ENCODE assay signal across 24 cellular contexts in genomic region chr16:57514891-57515600, GRCh38. TPM values are rescaled to one million over a fixed set of nuclear protein-coding genes. Genes with fewer than 3 reads are reported as not detected.
DNase-seq lines count a peak whose midpoint lies in the region; ATAC-seq and TF ChIP-seq lines count a peak whose summit lies in the region.
"Had no signal": no experiment of that assay in that cellular context is flagged by ENCODE, and none has a peak within 500 bp of the region (broad histone marks: within the 10 kb centered on the region; RNA-seq: fewer than 3 reads in every experiment).

No MANE protein-coding gene starts in this region.

- no peak overlapping the region for H3K27ac Mint-ChIP-seq in activated T-cell treated with anti-CD3 and anti-CD28 coated beads, Interleukin-2, amount 50 U/mL, for 24 hours
- H3K27ac Mint-ChIP-seq: activated CD4-positive, alpha-beta T cell treated with anti-CD3 and anti-CD28 coated beads for 36 hours; activated T-cell treated with anti-CD3 and anti-CD28 coated beads, Interleukin-2, amount 50 U/mL, for 72 hours had no signal

- no peaks in the 10 kb centered on the region for H3K27me3 ChIP-seq in lower lobe of right lung (ENCODE audit: low read depth)
- no peaks in the 10 kb centered on the region for H3K27me3 ChIP-seq in upper lobe of left lung
- H3K27me3 ChIP-seq: foreskin keratinocyte, thyroid gland had no signal

- no peak for TF ChIP-seq POLR2A in upper lobe of left lung (IDR thresholded peaks at IDR 0.05)

- H3K27ac ChIP-seq in lower lobe of right lung (peak overlapping the region; percentile 36), upper lobe of left lung (peak overlapping the region in 3 of 4 donors; percentile 28 to 67 (median 66))
- H3K27ac ChIP-seq: foreskin keratinocyte had no signal

- H3K4me3 ChIP-seq in lower lobe of right lung = no peak overlapping the region
- no peak overlapping the region for H3K4me3 ChIP-seq in upper lobe of left lung
- H3K4me3 ChIP-seq: mucosa of descending colon, thyroid gland had no signal

- H3K4me1 ChIP-seq in lower lobe of right lung (peaks cover 35% of the 10 kb centered on the region), upper lobe of left lung (peaks cover 20 to 28% (median 23%) of the 10 kb centered on the region in 4 donors)
- H3K4me1 ChIP-seq: foreskin keratinocyte had no signal

- H3K4me3 Mint-ChIP-seq in activated T-cell treated with anti-CD3 and anti-CD28 coated beads, Interleukin-2, amount 50 U/mL, for 24 hours = no peak overlapping the region
- H3K4me3 Mint-ChIP-seq: activated CD4-positive, alpha-beta T cell treated with anti-CD3 and anti-CD28 coated beads for 36 hours; activated T-cell treated with anti-CD3 and anti-CD28 coated beads, Interleukin-2, amount 50 U/mL, for 72 hours; central memory CD8-positive, alpha-beta T cell; IgD-negative memory B cell had no signal

- peaks cover 10% of the 10 kb centered on the region for H3K36me3 ChIP-seq in lower lobe of right lung
- H3K36me3 ChIP-seq in upper lobe of left lung = peaks cover 0 to 29% (median 10%) of the 10 kb centered on the region in 4 donors

- no peak for TF ChIP-seq EP300 in upper lobe of left lung (IDR thresholded peaks at IDR 0.05)

- ATAC-seq in Right ventricle myocardium superior (ENCODE audit: poor library complexity) (no peak), Right ventricle myocardium inferior (no peak), left cardiac atrium (peak; percentile 20 to 45), lower lobe of right lung (peak; percentile 6 to 9), upper lobe of left lung (ENCODE audit: low FRiP score in 2 of 2) (peak in 1 of 2 donors; percentile 2)
- ATAC-seq: activated CD4-positive, alpha-beta T cell treated with anti-CD3 and anti-CD28 coated beads for 36 hours; activated T-cell treated with anti-CD3 and anti-CD28 coated beads, Interleukin-2, amount 50 U/mL, for 72 hours; foreskin keratinocyte; mucosa of descending colon; stimulated activated naive CD8-positive, alpha-beta T cell treated with anti-CD3 and anti-CD28 coated beads, Interleukin-15, Interleukin-2, amounts not matched to agents 100 U/mL and 50 U/mL, for 24 hours had no signal

- intact Hi-C loops in Right ventricle myocardium superior (cut with DNase I) = loop anchor here (5.0 kb wide), 1 partner anchor 213 kb away; no protein-coding TSS in a partner anchor
- intact Hi-C loops in Right ventricle myocardium inferior (cut with DNase I) = loop anchor here (5.0 kb wide), 1 partner anchor 38 kb away; no protein-coding TSS in a partner anchor
- intact Hi-C loops in left cardiac atrium (cut with DNase I) = loop anchor here (5.0 kb wide), 3 partner anchors 83 to 213 kb away; no protein-coding TSS in a partner anchor
- intact Hi-C loops in lower lobe of right lung (cut with DNase I) = no loop called here

- H3K36me3 Mint-ChIP-seq in activated T-cell treated with anti-CD3 and anti-CD28 coated beads, Interleukin-2, amount 50 U/mL, for 24 hours (ENCODE audit: low read depth) = peaks cover 47% of the 10 kb centered on the region

- H3K9me3 ChIP-seq in lower lobe of right lung (no peaks in the 10 kb centered on the region), upper lobe of left lung (no peaks in the 10 kb centered on the region)
- H3K9me3 ChIP-seq: mucosa of descending colon, thyroid gland had no signal

- no peaks in the 10 kb centered on the region for H3K27me3 Mint-ChIP-seq in activated T-cell treated with anti-CD3 and anti-CD28 coated beads, Interleukin-2, amount 50 U/mL, for 24 hours
- H3K27me3 Mint-ChIP-seq: activated CD4-positive, alpha-beta T cell treated with anti-CD3 and anti-CD28 coated beads for 36 hours; central memory CD8-positive, alpha-beta T cell; IgD-negative memory B cell had no signal

- H3K4me1 Mint-ChIP-seq in activated T-cell treated with anti-CD3 and anti-CD28 coated beads, Interleukin-2, amount 50 U/mL, for 24 hours (ENCODE audit: low read depth) = peaks cover 3% of the 10 kb centered on the region

- 70 to 71% methylated on average over 15 to 20 of the region's 21 CpGs for WGBS in upper lobe of left lung, 2 donors

- DNase-seq in Right ventricle myocardium superior (peak; percentile 40), Right ventricle myocardium inferior (ENCODE audit: missing footprints) (no peak), left cardiac atrium (no peak), lower lobe of right lung (peak; percentile 51), upper lobe of left lung (peak; percentile 35 to 76), GM19240 (ENCODE audit: insufficient read length, low spot score) (no peak), medulla oblongata (ENCODE audit: extremely low spot score) (no peak)
- DNase-seq in activated T-cell treated with anti-CD3 and anti-CD28 coated beads, Interleukin-2, amount 50 U/mL, for 24 hours = no peak
- DNase-seq: activated CD4-positive, alpha-beta T cell treated with anti-CD3 and anti-CD28 coated beads for 36 hours; activated naive CD4-positive, alpha-beta T cell treated with anti-CD3 and anti-CD28 coated beads, Interleukin-2, amount 50 U/mL, for 16 hours; activated T-cell treated with anti-CD3 and anti-CD28 coated beads, Interleukin-2, amount 50 U/mL, for 72 hours; aorta; DND-41; foreskin keratinocyte; kidney glomerular epithelial cell; NCI-H1105 treated with DMSO at 0.1 percent for 48 hours; NCI-H2081; stimulated activated CD4-positive, alpha-beta T cell treated with anti-CD3 and anti-CD28 coated beads, Interleukin-4, amount 100 ng/mL, for 1 hour; stimulated activated naive CD8-positive, alpha-beta T cell treated with anti-CD3 and anti-CD28 coated beads, Interleukin-15, Interleukin-2, amounts not matched to agents 100 U/mL and 50 U/mL, for 24 hours; T-helper 1 cell; thyroid gland had no signal

- H3K9me3 Mint-ChIP-seq in activated T-cell treated with anti-CD3 and anti-CD28 coated beads, Interleukin-2, amount 50 U/mL, for 24 hours = no peaks in the 10 kb centered on the region
- H3K9me3 Mint-ChIP-seq: activated T-cell treated with anti-CD3 and anti-CD28 coated beads, Interleukin-2, amount 50 U/mL, for 72 hours; central memory CD8-positive, alpha-beta T cell; IgD-negative memory B cell had no signal

- TF ChIP-seq CTCF in lower lobe of right lung (IDR thresholded peaks at IDR 0.05) = no peak
- TF ChIP-seq CTCF in upper lobe of left lung (IDR thresholded peaks at IDR 0.05) = no peak

RNA-seq across cellular contexts. Expression of gene CCDC102A, which starts 21.3 kb away (rescaled TPM):
- total RNA-seq in Right ventricle myocardium superior = 10.5 TPM
- 10.9 TPM for total RNA-seq in Right ventricle myocardium inferior
- total RNA-seq in left cardiac atrium = 1 to 10 TPM; 5.3 to 8.9 TPM
- total RNA-seq in lower lobe of right lung = 12.8 TPM
- total RNA-seq in upper lobe of left lung = 10 to 100 TPM in 5 of 6 donors, 1 to 10 TPM in 1; 8.2 to 41.9 (median 16.5) TPM

RNA-seq across cellular contexts. Expression of gene ADGRG5, which starts 27.4 kb away (rescaled TPM):
- total RNA-seq in Right ventricle myocardium superior (0.05 TPM), Right ventricle myocardium inferior (0.32 TPM), left cardiac atrium (under 1 TPM; 0.18 to 0.34 TPM), lower lobe of right lung (1.4 TPM), upper lobe of left lung (1 to 10 TPM in 3 of 6 donors, under 1 TPM in 3; 0.76 to 1.8 (median 0.92) TPM)
- total RNA-seq: foreskin keratinocyte had no signal

RNA-seq across cellular contexts. Expression of gene DOK4, which starts 28.8 kb away (rescaled TPM):
- total RNA-seq in Right ventricle myocardium superior = 7.5 TPM
- total RNA-seq in Right ventricle myocardium inferior = 8.4 TPM
- total RNA-seq in left cardiac atrium = 10 to 100 TPM; 14.2 to 14.5 TPM
- 57.3 TPM for total RNA-seq in lower lobe of right lung
- 10 to 100 TPM; 36.7 to 87.3 (median 54.1) TPM for total RNA-seq in upper lobe of left lung

RNA-seq across cellular contexts. Expression of gene POLR2C, which starts 52.6 kb away (rescaled TPM):
- total RNA-seq in Right ventricle myocardium superior (37.9 TPM), Right ventricle myocardium inferior (37.1 TPM), left cardiac atrium (10 to 100 TPM; 33.2 to 41.9 TPM), lower lobe of right lung (76.0 TPM), upper lobe of left lung (100 to 1,000 TPM in 4 of 6 donors, 10 to 100 TPM in 2; 70.6 to 210 (median 112) TPM)

Comparison
In these comparisons a context has a peak if more than half of its experiments do, and no peak if none do; other contexts are left out.
1. ATAC-seq: peak in left cardiac atrium (2 of 2) and lower lobe of right lung (2 of 2); none in Right ventricle myocardium superior (single experiment) and Right ventricle myocardium inferior (single experiment).
2. DNase-seq: peak in Right ventricle myocardium superior (single experiment), lower lobe of right lung (single experiment) and upper lobe of left lung (2 of 2); none in Right ventricle myocardium inferior (single experiment), left cardiac atrium (single experiment), activated T-cell treated with anti-CD3 and anti-CD28 coated beads, Interleukin-2, amount 50 U/mL, for 24 hours (single experiment), GM19240 (single experiment) and medulla oblongata (single experiment).